11 cellular contexts compared by ENCODE assay signal in the genomic region with DNA sequence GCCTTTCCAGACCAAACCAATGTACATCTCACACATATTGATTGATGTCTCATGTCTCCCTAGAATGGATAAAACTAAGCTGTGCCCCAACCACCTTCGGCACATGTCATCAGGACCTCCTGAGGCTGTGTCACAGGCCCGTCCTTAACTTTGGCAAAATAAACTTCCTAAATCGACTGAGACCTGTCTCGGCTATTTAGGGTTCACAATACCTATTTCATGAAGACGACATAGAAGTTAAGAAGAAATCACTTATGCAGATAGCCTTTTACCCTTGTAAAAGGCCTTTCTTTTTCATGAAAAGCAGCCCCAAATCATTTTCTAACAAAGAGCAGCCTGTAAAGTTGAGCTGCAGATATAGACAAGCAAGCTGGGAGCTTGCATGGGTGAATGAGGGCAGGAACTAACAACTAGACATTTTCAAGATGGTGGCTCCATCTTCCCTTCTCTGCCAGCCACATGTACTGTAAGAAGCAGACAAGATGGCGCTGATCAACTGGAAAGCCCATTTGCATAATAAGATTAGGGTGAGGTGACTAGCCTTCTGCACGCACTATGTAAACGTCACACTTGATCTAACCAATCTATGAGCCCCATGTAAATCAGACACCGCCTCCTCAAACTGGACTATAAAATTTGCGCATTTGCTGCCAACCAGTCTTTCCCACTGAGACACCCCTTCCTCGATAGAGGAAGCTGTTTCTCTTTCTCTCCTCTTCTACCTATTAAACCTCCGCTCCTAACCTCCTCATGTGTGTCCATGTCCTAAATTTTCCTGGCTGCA.
DNase-seq lines count a peak whose midpoint lies in the region; ATAC-seq and TF ChIP-seq lines count a peak whose summit lies in the region.
"Had no signal": no experiment of that assay in that cellular context is flagged by ENCODE, and none has a peak within 500 bp of the region (broad histone marks: within the 10 kb centered on the region; RNA-seq: fewer than 3 reads in every experiment).

No MANE protein-coding gene starts in this region.

- no peak overlapping the region for H3K4me3 Mint-ChIP-seq in T-helper 1 cell treated with Interleukin-12 subunit alpha and Interleukin-12 subunit beta and Interleukin-4 antibody, amounts not matched to agents 30 μg/mL and 1 μg/mL, for 36 hours
- no peak overlapping the region for H3K4me3 Mint-ChIP-seq in memory B cell

- in situ Hi-C loops in GM13977 (cut with MboI; ENCODE audit: low pct_unique_long_range_greater_than_20kb, low sequenced_read_pairs, unreplicated experiment), result no loop called here

- ATAC-seq in memory B cell (ENCODE audit: low read depth), result no peak

- DNase-seq in T-helper 1 cell (no peak), ELF-1 (ENCODE audit: low read depth, low spot score) (peak; percentile 20), RKO (ENCODE audit: low spot score) (peak; percentile 18), memory B cell (ENCODE audit: low spot score in 2 of 2) (no peak), HK-2 (ENCODE audit: unreplicated experiment) (no peak), GM13977 (ENCODE audit: low spot score) (no peak), NCI-H446 treated with DMSO at 0.1 percent for 48 hours (lab: John Stamatoyannopoulos, UW) (no peak)
- DNase-seq: activated effector memory CD4-positive, alpha-beta T cell treated with Interleukin-2 at 50 U/mL for 16 hours; brain microvascular endothelial cell; NCI-H2227 treated with DMSO at 0.1 percent for 48 hours had no signal

- peaks cover 27% of the 10 kb centered on the region for H3K9me3 Mint-ChIP-seq in T-helper 1 cell treated with Interleukin-12 subunit alpha and Interleukin-12 subunit beta and Interleukin-4 antibody, amounts not matched to agents 30 μg/mL and 1 μg/mL, for 36 hours
- peaks cover 3% of the 10 kb centered on the region for H3K9me3 Mint-ChIP-seq in memory B cell

- peaks cover 15% of the 10 kb centered on the region for H3K36me3 Mint-ChIP-seq in T-helper 1 cell treated with Interleukin-12 subunit alpha and Interleukin-12 subunit beta and Interleukin-4 antibody, amounts not matched to agents 30 μg/mL and 1 μg/mL, for 36 hours (ENCODE audit: low read depth)
- H3K36me3 Mint-ChIP-seq in memory B cell, result no peaks in the 10 kb centered on the region

- peaks cover 67% of the 10 kb centered on the region for H3K4me1 Mint-ChIP-seq in T-helper 1 cell treated with Interleukin-12 subunit alpha and Interleukin-12 subunit beta and Interleukin-4 antibody, amounts not matched to agents 30 μg/mL and 1 μg/mL, for 36 hours (ENCODE audit: low read depth)
- H3K4me1 Mint-ChIP-seq in memory B cell, result peaks cover 29% of the 10 kb centered on the region

- peak overlapping the region; percentile 61 for H3K27ac Mint-ChIP-seq in T-helper 1 cell treated with Interleukin-12 subunit alpha and Interleukin-12 subunit beta and Interleukin-4 antibody, amounts not matched to agents 30 μg/mL and 1 μg/mL, for 36 hours
- peak overlapping the region; percentile 48 for H3K27ac Mint-ChIP-seq in memory B cell

- no peaks in the 10 kb centered on the region for H3K27me3 Mint-ChIP-seq in T-helper 1 cell treated with Interleukin-12 subunit alpha and Interleukin-12 subunit beta and Interleukin-4 antibody, amounts not matched to agents 30 μg/mL and 1 μg/mL, for 36 hours (ENCODE audit: low read depth)
- H3K27me3 Mint-ChIP-seq in memory B cell, result peaks cover 4% of the 10 kb centered on the region

- no peak for TF ChIP-seq CTCF in GM13977 (IDR thresholded peaks at IDR 0.05; ENCODE audit: extremely low read depth, insufficient read depth, missing control alignments)

Comparison
In these comparisons a context has a peak if more than half of its experiments do, and no peak if none do; other contexts are left out.
1. DNase-seq: peak in ELF-1 (single experiment) and RKO (single experiment); none in T-helper 1 cell (0 of 5), memory B cell (0 of 2), HK-2 (single experiment), GM13977 (single experiment) and NCI-H446 treated with DMSO at 0.1 percent for 48 hours (single experiment).